2 cellular contexts compared by ENCODE assay signal in the genomic region with DNA sequence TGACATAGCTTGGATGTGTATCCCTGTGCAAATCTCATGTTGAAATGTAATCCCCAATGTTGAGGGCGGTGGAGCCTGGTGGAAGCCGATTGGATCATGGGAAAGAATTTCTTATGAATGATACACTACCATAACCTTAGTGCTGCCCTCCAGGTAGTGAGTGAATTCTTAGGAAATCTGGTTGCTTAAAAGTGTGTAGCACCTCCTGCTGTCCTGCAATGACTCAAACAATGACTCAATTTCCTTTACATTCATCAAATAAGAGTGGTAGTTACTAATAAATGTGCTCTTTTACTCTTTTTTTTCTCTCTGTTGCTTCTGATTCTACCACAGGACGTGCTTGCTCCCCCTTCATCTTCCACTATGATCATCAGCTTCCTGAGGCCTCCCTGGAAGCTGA.
TF ChIP-seq lines count a peak whose summit lies in the region.

No MANE protein-coding gene starts in this region.

TF ChIP-seq in HepG2, 621 proteins besides CTCF, POLR2A, EP300 and RAD21:
- TF ChIP-seq, protein P1, sequence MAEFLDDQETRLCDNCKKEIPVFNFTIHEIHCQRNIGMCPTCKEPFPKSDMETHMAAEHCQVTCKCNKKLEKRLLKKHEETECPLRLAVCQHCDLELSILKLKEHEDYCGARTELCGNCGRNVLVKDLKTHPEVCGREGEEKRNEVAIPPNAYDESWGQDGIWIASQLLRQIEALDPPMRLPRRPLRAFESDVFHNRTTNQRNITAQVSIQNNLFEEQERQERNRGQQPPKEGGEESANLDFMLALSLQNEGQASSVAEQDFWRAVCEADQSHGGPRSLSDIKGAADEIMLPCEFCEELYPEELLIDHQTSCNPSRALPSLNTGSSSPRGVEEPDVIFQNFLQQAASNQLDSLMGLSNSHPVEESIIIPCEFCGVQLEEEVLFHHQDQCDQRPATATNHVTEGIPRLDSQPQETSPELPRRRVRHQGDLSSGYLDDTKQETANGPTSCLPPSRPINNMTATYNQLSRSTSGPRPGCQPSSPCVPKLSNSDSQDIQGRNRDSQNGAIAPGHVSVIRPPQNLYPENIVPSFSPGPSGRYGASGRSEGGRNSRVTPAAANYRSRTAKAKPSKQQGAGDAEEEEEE (CRISPR knock-in tag; IDR thresholded peaks at IDR 0.05; ENCODE audit: borderline replicate concordance), result no peak
- no peak for TF ChIP-seq NKX3-1 (CRISPR knock-in tag; IDR thresholded peaks at IDR 0.05)

TF ChIP-seq in WTC11, 78 proteins besides CTCF, POLR2A, EP300 and RAD21 (continued from another document):
- TF ChIP-seq ZNF416 (CRISPR knock-in tag; IDR thresholded peaks at IDR 0.05) (no peak), TEAD1 (CRISPR knock-in tag; IDR thresholded peaks at IDR 0.05) (no peak)
- TF ChIP-seq, protein P2, sequence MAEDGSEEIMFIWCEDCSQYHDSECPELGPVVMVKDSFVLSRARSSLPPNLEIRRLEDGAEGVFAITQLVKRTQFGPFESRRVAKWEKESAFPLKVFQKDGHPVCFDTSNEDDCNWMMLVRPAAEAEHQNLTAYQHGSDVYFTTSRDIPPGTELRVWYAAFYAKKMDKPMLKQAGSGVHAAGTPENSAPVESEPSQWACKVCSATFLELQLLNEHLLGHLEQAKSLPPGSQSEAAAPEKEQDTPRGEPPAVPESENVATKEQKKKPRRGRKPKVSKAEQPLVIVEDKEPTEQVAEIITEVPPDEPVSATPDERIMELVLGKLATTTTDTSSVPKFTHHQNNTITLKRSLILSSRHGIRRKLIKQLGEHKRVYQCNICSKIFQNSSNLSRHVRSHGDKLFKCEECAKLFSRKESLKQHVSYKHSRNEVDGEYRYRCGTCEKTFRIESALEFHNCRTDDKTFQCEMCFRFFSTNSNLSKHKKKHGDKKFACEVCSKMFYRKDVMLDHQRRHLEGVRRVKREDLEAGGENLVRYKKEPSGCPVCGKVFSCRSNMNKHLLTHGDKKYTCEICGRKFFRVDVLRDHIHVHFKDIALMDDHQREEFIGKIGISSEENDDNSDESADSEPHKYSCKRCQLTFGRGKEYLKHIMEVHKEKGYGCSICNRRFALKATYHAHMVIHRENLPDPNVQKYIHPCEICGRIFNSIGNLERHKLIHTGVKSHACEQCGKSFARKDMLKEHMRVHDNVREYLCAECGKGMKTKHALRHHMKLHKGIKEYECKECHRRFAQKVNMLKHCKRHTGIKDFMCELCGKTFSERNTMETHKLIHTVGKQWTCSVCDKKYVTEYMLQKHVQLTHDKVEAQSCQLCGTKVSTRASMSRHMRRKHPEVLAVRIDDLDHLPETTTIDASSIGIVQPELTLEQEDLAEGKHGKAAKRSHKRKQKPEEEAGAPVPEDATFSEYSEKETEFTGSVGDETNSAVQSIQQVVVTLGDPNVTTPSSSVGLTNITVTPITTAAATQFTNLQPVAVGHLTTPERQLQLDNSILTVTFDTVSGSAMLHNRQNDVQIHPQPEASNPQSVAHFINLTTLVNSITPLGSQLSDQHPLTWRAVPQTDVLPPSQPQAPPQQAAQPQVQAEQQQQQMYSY (CRISPR knock-in tag; IDR thresholded peaks at IDR 0.05), result no peak
- TF ChIP-seq, protein P3, sequence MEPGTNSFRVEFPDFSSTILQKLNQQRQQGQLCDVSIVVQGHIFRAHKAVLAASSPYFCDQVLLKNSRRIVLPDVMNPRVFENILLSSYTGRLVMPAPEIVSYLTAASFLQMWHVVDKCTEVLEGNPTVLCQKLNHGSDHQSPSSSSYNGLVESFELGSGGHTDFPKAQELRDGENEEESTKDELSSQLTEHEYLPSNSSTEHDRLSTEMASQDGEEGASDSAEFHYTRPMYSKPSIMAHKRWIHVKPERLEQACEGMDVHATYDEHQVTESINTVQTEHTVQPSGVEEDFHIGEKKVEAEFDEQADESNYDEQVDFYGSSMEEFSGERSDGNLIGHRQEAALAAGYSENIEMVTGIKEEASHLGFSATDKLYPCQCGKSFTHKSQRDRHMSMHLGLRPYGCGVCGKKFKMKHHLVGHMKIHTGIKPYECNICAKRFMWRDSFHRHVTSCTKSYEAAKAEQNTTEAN (CRISPR knock-in tag; IDR thresholded peaks at IDR 0.05), result no peak
